ENCODE assay signal across 8 cellular contexts in the genomic region with DNA sequence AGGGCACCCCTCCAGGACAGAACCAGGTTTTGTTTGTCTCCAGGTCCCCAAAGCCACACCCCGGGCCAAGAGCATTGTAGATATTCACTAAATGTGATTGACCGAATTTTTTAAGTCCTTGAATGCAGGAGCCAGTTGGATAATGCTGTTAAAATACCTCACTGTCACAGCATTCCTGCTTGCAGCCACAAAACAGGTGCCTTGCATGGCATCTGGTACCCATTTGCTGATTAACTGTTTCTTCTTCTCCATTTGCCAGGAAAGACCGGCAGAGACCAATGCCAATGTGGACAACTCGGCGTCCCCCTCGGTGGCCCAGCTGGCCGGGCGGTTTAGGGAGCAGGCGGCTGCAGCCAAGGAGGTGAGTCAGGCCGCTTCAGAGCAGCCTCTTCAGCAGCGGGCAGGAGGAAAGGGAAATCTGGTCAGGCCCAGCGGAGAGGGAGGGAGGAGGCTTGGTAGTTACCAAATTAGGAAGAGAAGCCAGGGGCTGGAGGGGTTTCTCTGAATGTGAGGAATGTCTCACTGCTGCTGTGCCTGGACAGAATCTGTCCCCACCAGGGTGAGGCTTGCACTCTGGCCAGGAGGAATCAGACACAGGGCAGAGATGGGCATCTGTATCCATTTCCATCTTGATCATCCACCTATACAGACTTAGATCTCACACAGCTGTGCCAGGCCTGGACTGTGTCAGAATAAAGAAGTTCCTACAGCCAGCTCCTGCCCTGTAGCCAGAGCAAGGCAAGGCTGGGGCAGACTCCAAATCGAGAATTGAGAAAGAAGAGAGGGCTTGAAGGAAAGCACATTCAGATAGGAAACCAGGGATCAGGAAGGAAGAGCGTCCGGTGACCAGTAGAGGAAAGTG. TPM values are rescaled to one million over a fixed set of nuclear protein-coding genes. Genes with fewer than 3 reads are reported as not detected.
DNase-seq lines count a peak whose midpoint lies in the region; ATAC-seq, FAIRE-seq and TF ChIP-seq lines count a peak whose summit lies in the region.
"Had no signal": no experiment of that assay in that cellular context is flagged by ENCODE, and none has a peak within 500 bp of the region (broad histone marks: within the 10 kb centered on the region; RNA-seq: fewer than 3 reads in every experiment).

No MANE protein-coding gene starts in this region.

- TF ChIP-seq CTCF in heart left ventricle (IDR thresholded peaks at IDR 0.05) = no peak

- 36% methylated on average over 15 of the region's 15 CpGs for WGBS in HUES64
- WGBS in heart left ventricle, 4 donors = 30 to 44% (median 35%) methylated on average over 15 of the region's 15 CpGs
- 72 to 83% (median 81%) methylated on average over 15 of the region's 15 CpGs for WGBS in small intestine, 3 donors

- peaks cover 0 to 10% of the 10 kb centered on the region in 2 donors for H3K36me3 Mint-ChIP-seq in activated naive CD4-positive, alpha-beta T cell treated with anti-CD3 and anti-CD28 coated beads, Interleukin-2, amount 50 U/mL, for 72 hours
- H3K36me3 Mint-ChIP-seq in stimulated activated effector memory CD8-positive, alpha-beta T cell treated with anti-CD3 and anti-CD28 coated beads, Interleukin-12 subunit alpha, Interleukin-12 subunit beta, amount 100 ng/mL, for 72 hours = peaks cover 68% of the 10 kb centered on the region

- no peaks in the 10 kb centered on the region for H3K27me3 ChIP-seq in HUES64 (ENCODE audit: insufficient read depth, low read length)
- H3K27me3 ChIP-seq in heart left ventricle = no peaks in the 10 kb centered on the region
- no peaks in the 10 kb centered on the region for H3K27me3 ChIP-seq in small intestine (ENCODE audit: control insufficient read depth in 2 of 2, insufficient read depth in 2 of 2, low read length in 2 of 2)

- H3K9me3 ChIP-seq in HUES64 (ENCODE audit: insufficient read depth, low read depth, low read length) (no peaks in the 10 kb centered on the region), heart left ventricle (no peaks in the 10 kb centered on the region), small intestine (ENCODE audit: control insufficient read depth, low read depth) (no peaks in the 10 kb centered on the region)

- peaks cover 18% of the 10 kb centered on the region for H3K4me1 Mint-ChIP-seq in stimulated activated effector memory CD8-positive, alpha-beta T cell treated with anti-CD3 and anti-CD28 coated beads, Interleukin-12 subunit alpha, Interleukin-12 subunit beta, amount 100 ng/mL, for 72 hours

- no peak overlapping the region for H3K4me3 ChIP-seq in HUES64 (ENCODE audit: low read length)
- H3K4me3 ChIP-seq in heart left ventricle = no peak overlapping the region
- H3K4me3 ChIP-seq in small intestine (ENCODE audit: low read depth in 1 of 2, low read length in 2 of 2) = no peak overlapping the region

- intact Hi-C loops in heart left ventricle (cut with DNase I) = loop anchor here in 7 of 10 donors (1.0 to 10.0 kb wide), 5 partner anchors 19 to 53 kb away; a partner anchor contains a TSS

- no peak for TF ChIP-seq POLR2A in heart left ventricle (IDR thresholded peaks at IDR 0.05)

- H3K9ac ChIP-seq in HUES64 (ENCODE audit: low read depth, low read length) = peak overlapping the region; percentile 32; the same call in 1 of the 2 replicates

- H3K27ac Mint-ChIP-seq in activated naive CD4-positive, alpha-beta T cell treated with anti-CD3 and anti-CD28 coated beads, Interleukin-2, amount 50 U/mL, for 72 hours = peak overlapping the region; percentile 56 to 79
- peak overlapping the region; percentile 91 for H3K27ac Mint-ChIP-seq in stimulated activated effector memory CD8-positive, alpha-beta T cell treated with anti-CD3 and anti-CD28 coated beads, Interleukin-12 subunit alpha, Interleukin-12 subunit beta, amount 100 ng/mL, for 72 hours

- no peak for FAIRE-seq in small intestine (lab: Jason Lieb, UNC)

- no peak for DNase-seq in activated naive CD4-positive, alpha-beta T cell treated with anti-CD3 and anti-CD28 coated beads, Interleukin-2, amount 50 U/mL, for 72 hours (ENCODE audit: low spot score in 2 of 2)
- DNase-seq in heart left ventricle (peak in 4 of 5 donors; percentile 50 to 80 (median 67)), small intestine (no peak), superior temporal gyrus (ENCODE audit: extremely low spot score) (no peak), NCI-H2227 treated with DMSO at 0.1 percent for 48 hours (lab: John Stamatoyannopoulos, UW) (no peak)
- DNase-seq in stimulated activated effector memory CD8-positive, alpha-beta T cell treated with anti-CD3 and anti-CD28 coated beads, Interleukin-12 subunit alpha, Interleukin-12 subunit beta, amount 100 ng/mL, for 72 hours (ENCODE audit: low spot score in 2 of 2) = no peak

- no peaks in the 10 kb centered on the region for H3K9me3 Mint-ChIP-seq in activated naive CD4-positive, alpha-beta T cell treated with anti-CD3 and anti-CD28 coated beads, Interleukin-2, amount 50 U/mL, for 72 hours
- no peaks in the 10 kb centered on the region for H3K9me3 Mint-ChIP-seq in stimulated activated effector memory CD8-positive, alpha-beta T cell treated with anti-CD3 and anti-CD28 coated beads, Interleukin-12 subunit alpha, Interleukin-12 subunit beta, amount 100 ng/mL, for 72 hours

- peak overlapping the region; percentile 61 for H3K27ac ChIP-seq in HUES64 (ENCODE audit: low read depth, low read length)
- peak overlapping the region; percentile 67 to 91 (median 85) for H3K27ac ChIP-seq in heart left ventricle
- H3K27ac ChIP-seq in small intestine (ENCODE audit: low read depth in 1 of 2, low read length in 1 of 2) = peak overlapping the region in 1 of 2 donors; percentile 66

- peaks cover 23% of the 10 kb centered on the region for H3K4me1 ChIP-seq in HUES64 (ENCODE audit: insufficient read depth, low read length)
- peaks cover 16 to 91% (median 78%) of the 10 kb centered on the region in 12 donors for H3K4me1 ChIP-seq in heart left ventricle
- no peaks in the 10 kb centered on the region for H3K4me1 ChIP-seq in small intestine (ENCODE audit: control insufficient read depth in 2 of 2, insufficient read depth in 1 of 2, low read depth in 1 of 2, low read length in 1 of 2)

- ATAC-seq in activated naive CD4-positive, alpha-beta T cell treated with anti-CD3 and anti-CD28 coated beads, Interleukin-2, amount 50 U/mL, for 72 hours = no peak
- peak in 3 of 4 donors; percentile 58 to 63 (median 62) for ATAC-seq in heart left ventricle
- no peak for ATAC-seq in stimulated activated effector memory CD8-positive, alpha-beta T cell treated with anti-CD3 and anti-CD28 coated beads, Interleukin-12 subunit alpha, Interleukin-12 subunit beta, amount 100 ng/mL, for 72 hours

- no peak overlapping the region for H3K4me3 Mint-ChIP-seq in stimulated activated effector memory CD8-positive, alpha-beta T cell treated with anti-CD3 and anti-CD28 coated beads, Interleukin-12 subunit alpha, Interleukin-12 subunit beta, amount 100 ng/mL, for 72 hours

- H3K36me3 ChIP-seq in HUES64 (ENCODE audit: insufficient read depth, low read length) (no peaks in the 10 kb centered on the region), heart left ventricle (peaks cover 0 to 69% (median 4%) of the 10 kb centered on the region in 9 donors), small intestine (ENCODE audit: control insufficient read depth in 2 of 2, insufficient read depth in 2 of 2, low read length in 2 of 2) (no peaks in the 10 kb centered on the region)

RNA-seq across cellular contexts. Expression of a gene that starts 37.9 kb away (rescaled TPM):
- 49.8 TPM for polyA plus RNA-seq in HUES64 (2013, experiment 1 of 2)
- polyA plus RNA-seq in HUES64 (2013, experiment 2 of 2) = 58.5 TPM
- total RNA-seq in activated naive CD4-positive, alpha-beta T cell treated with anti-CD3 and anti-CD28 coated beads, Interleukin-2, amount 50 U/mL, for 72 hours = 10 to 100 TPM; 26.8 to 33.0 TPM
- total RNA-seq in heart left ventricle = 10 to 100 TPM; 21.2 to 56.3 (median 29.7) TPM
- polyA plus RNA-seq in heart left ventricle = 10 to 100 TPM in 1 of 2 donors, 1 to 10 TPM in 1; 7.0 to 29.4 TPM
- 10 to 100 TPM in 1 of 3 donors, 1 to 10 TPM in 2; 8.1 to 54.1 (median 8.6) TPM for polyA plus RNA-seq in small intestine

RNA-seq across cellular contexts. Expression of a gene that starts 53.8 kb away (rescaled TPM):
- 0.55 TPM for polyA plus RNA-seq in HUES64 (2013, experiment 1 of 2)
- polyA plus RNA-seq in HUES64 (2013, experiment 2 of 2) = 1.6 TPM
- total RNA-seq in activated naive CD4-positive, alpha-beta T cell treated with anti-CD3 and anti-CD28 coated beads, Interleukin-2, amount 50 U/mL, for 72 hours = 10 to 100 TPM; 28.2 to 65.6 TPM
- total RNA-seq in heart left ventricle = 10 to 100 TPM; 25.0 to 51.5 (median 38.1) TPM
- 10 to 100 TPM; 14.1 to 14.2 TPM for polyA plus RNA-seq in heart left ventricle
- polyA plus RNA-seq in small intestine = 10 to 100 TPM in 1 of 3 donors, 1 to 10 TPM in 2; 2.0 to 14.1 (median 9.1) TPM
- total RNA-seq: NCI-H460 had no signal

Comparison
In these comparisons a context has a peak if more than half of its experiments do, and no peak if none do; other contexts are left out.
1. ATAC-seq: peak in heart left ventricle (3 of 4); none in activated naive CD4-positive, alpha-beta T cell treated with anti-CD3 and anti-CD28 coated beads, Interleukin-2, amount 50 U/mL, for 72 hours (0 of 2) and stimulated activated effector memory CD8-positive, alpha-beta T cell treated with anti-CD3 and anti-CD28 coated beads, Interleukin-12 subunit alpha, Interleukin-12 subunit beta, amount 100 ng/mL, for 72 hours (single experiment).
2. DNase-seq: peak in heart left ventricle (4 of 5); none in activated naive CD4-positive, alpha-beta T cell treated with anti-CD3 and anti-CD28 coated beads, Interleukin-2, amount 50 U/mL, for 72 hours (0 of 2), stimulated activated effector memory CD8-positive, alpha-beta T cell treated with anti-CD3 and anti-CD28 coated beads, Interleukin-12 subunit alpha, Interleukin-12 subunit beta, amount 100 ng/mL, for 72 hours (0 of 2), small intestine (single experiment), superior temporal gyrus (single experiment) and NCI-H2227 treated with DMSO at 0.1 percent for 48 hours (single experiment).